In the genomic region with DNA sequence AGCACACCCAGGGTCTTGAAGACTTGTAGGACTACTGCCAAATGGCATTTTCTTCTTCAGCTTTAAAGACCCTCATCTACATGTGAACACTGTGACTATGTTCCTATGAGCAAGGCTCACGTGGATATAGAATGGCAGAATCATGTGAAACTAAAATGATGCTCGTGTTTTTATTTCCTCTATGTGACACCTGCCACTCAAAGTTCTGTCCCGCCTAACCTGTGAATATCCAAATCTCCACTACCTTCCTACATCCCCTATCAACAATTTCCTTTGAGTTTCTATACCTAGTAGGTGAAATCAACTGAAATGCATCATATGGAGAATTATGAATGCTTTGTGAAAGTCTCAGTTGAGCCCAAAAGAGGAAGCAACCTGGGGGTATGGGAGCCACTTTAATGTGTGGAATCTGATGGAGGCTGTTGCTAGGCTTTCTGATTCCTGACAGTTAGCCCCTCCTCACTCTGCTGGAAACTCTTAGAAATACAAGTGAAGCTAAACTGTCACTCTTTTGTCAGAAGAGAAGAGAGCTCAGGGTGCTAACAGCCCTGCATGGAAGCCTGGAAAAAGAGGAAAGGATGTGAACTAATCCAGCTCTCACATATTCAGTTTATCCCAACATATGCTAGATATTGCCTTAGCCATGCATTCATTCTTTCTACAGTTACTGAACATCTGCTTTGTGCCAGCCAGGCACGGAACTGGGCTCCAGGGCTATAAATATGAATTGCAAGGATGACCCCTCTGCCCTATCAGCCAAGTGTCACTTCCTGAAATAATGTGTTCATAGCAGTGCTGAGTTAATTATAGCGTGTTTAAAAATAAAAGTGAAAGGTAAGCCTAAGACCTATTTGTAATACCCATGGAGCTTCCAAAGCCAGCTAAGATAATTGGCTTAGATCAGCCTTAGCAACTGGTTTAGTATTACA, we compare ENCODE assay signal across 17 cellular contexts.
DNase-seq lines count a peak whose midpoint lies in the region; TF ChIP-seq lines count a peak whose summit lies in the region.
"Had no signal": no experiment of that assay in that cellular context is flagged by ENCODE, and none has a peak within 500 bp of the region (broad histone marks: within the 10 kb centered on the region; RNA-seq: fewer than 3 reads in every experiment).

No MANE protein-coding gene starts in this region.

- CTCF ChIA-PET in HEK293T (lab: Yijun Ruan, JAX), result no interaction called here

- no peak overlapping the region for H3K4me3 ChIP-seq in retinal pigment epithelial cell (ENCODE audit: low read length)
- no peak overlapping the region for H3K4me3 ChIP-seq in foreskin fibroblast (ENCODE audit: low read depth in 1 of 2, low read length in 2 of 2)
- H3K4me3 ChIP-seq: pancreas, SJSA1, tibial artery had no signal

- DNase-seq in NOMO-1 treated with DMSO at 0.1 percent for 48 hours (lab: John Stamatoyannopoulos, UW; ENCODE audit: unreplicated experiment) (peak; percentile 34), NOMO-1 treated with dmso at 0.1 percent for 144 hours (lab: John Stamatoyannopoulos, UW; ENCODE audit: unreplicated experiment) (no peak), HEK293T (ENCODE audit: extremely low spot score) (no peak), NCI-H82 (lab: John Stamatoyannopoulos, UW) (peak; percentile 71), retinal pigment epithelial cell (ENCODE audit: low read depth) (peak; percentile 1), NCI-H1694 treated with DMSO at 0.1 percent for 48 hours (lab: John Stamatoyannopoulos, UW) (no peak), NCI-H1417 (lab: John Stamatoyannopoulos, UW) (no peak), foreskin fibroblast (no peak)
- DNase-seq: 8988T; activated CD8-positive, alpha-beta T cell treated with anti-CD3 and anti-CD28 coated beads, Interleukin-2, amount 10 ng/mL, durations not matched to agents 7 days and 5 days; activated effector memory CD4-positive, alpha-beta T cell treated with anti-CD3 and anti-CD28 coated beads, Interleukin-2, amount 50 U/mL, for 16 hours; CD8-positive, alpha-beta memory T cell; GF-D8; NCI-H526 treated with DMSO at 0.1 percent for 48 hours; pancreas; tibial artery had no signal

- TF ChIP-seq CTCF in retinal pigment epithelial cell (conservative IDR thresholded peaks at IDR 0.05; ENCODE audit: low read depth, low read length) (no peak), foreskin fibroblast (IDR thresholded peaks at IDR 0.05; ENCODE audit: low read depth, low read length) (no peak)

- POLR2A ChIA-PET in HEK293T (lab: Yijun Ruan, JAX), result no interaction called here

TF ChIP-seq in HEK293T, 16 proteins besides CTCF, POLR2A, EP300 and RAD21:
- TF ChIP-seq, protein P1, sequence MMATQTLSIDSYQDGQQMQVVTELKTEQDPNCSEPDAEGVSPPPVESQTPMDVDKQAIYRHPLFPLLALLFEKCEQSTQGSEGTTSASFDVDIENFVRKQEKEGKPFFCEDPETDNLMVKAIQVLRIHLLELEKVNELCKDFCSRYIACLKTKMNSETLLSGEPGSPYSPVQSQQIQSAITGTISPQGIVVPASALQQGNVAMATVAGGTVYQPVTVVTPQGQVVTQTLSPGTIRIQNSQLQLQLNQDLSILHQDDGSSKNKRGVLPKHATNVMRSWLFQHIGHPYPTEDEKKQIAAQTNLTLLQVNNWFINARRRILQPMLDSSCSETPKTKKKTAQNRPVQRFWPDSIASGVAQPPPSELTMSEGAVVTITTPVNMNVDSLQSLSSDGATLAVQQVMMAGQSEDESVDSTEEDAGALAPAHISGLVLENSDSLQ (IDR thresholded peaks at IDR 0.05), result peak; percentile 41; the same call in 1 of the 2 replicates
- no peak for TF ChIP-seq ZNF384 (IDR thresholded peaks at IDR 0.05)
TF ChIP-seq in HEK293T: peak in this region for 1.

Comparison
In these comparisons a context has a peak if more than half of its experiments do, and no peak if none do; other contexts are left out.
1. DNase-seq: peak in NOMO-1 treated with DMSO at 0.1 percent for 48 hours (single experiment), NCI-H82 (single experiment) and retinal pigment epithelial cell (single experiment); none in NOMO-1 treated with dmso at 0.1 percent for 144 hours (single experiment), HEK293T (single experiment), NCI-H1694 treated with DMSO at 0.1 percent for 48 hours (single experiment), NCI-H1417 (0 of 3) and foreskin fibroblast (0 of 2).